Comparison of ENCODE assay signal across 10 cellular contexts in genomic region chr20:58818585-58819285, GRCh38. TPM values are rescaled to one million over a fixed set of nuclear protein-coding genes. Genes with fewer than 3 reads are reported as not detected.
DNase-seq lines count a peak whose midpoint lies in the region; ATAC-seq and TF ChIP-seq lines count a peak whose summit lies in the region.
"Had no signal": no experiment of that assay in that cellular context is flagged by ENCODE, and none has a peak within 500 bp of the region (broad histone marks: within the 10 kb centered on the region; RNA-seq: fewer than 3 reads in every experiment).

No MANE protein-coding gene starts in this region.

- WGBS in lower leg skin, 2 donors: 57 to 70% methylated on average over 8 of the region's 8 CpGs

- H3K36me3 Mint-ChIP-seq in brain: peaks cover 13% of the 10 kb centered on the region

- H3K27ac Mint-ChIP-seq in brain: peak overlapping the region in 3 of 5 experiments; percentile 1 to 70 (median 6)

- no peaks in the 10 kb centered on the region for H3K27me3 ChIP-seq in RWPE2 (ENCODE audit: insufficient read depth, poor library complexity, severe bottlenecking)

- no peak overlapping the region for H3K4me3 Mint-ChIP-seq in brain

- no peak for TF ChIP-seq POLR2A in lower leg skin (IDR thresholded peaks at IDR 0.05)

- H3K27ac ChIP-seq in RWPE2 (ENCODE audit: poor library complexity, severe bottlenecking): no peak overlapping the region

- intact Hi-C loops in lower leg skin (cut with DNase I; ENCODE audit: low total_unique reads): no loop called here

- H3K4me3 ChIP-seq in RWPE2 (ENCODE audit: severe bottlenecking) (no peak overlapping the region), lower leg skin (ENCODE audit: low read depth, poor library complexity, severe bottlenecking) (no peak overlapping the region)
- H3K4me3 ChIP-seq: lung had no signal

- DNase-seq in GM04504 (ENCODE audit: low read depth) (peak; percentile 50), RWPE2 (ENCODE audit: low spot score) (no peak), DMS 273 treated with DMSO at 0.1 percent for 48 hours (lab: John Stamatoyannopoulos, UW) (no peak), lower leg skin (ENCODE audit: low spot score in 2 of 2) (no peak), GDM1 (lab: John Stamatoyannopoulos, UW) (no peak)
- DNase-seq in stimulated activated CD4-positive, alpha-beta T cell treated with anti-CD3 and anti-CD28 coated beads, Interleukin-1b, Interleukin-23, amount 100 ng/mL, for 4 hours (ENCODE audit: low read depth in 2 of 2): peak; percentile 5 to 19

- H3K9me3 Mint-ChIP-seq in brain: peaks cover 0 to 10% (median 7%) of the 10 kb centered on the region in 5 experiments

- H3K36me3 ChIP-seq in RWPE2 (ENCODE audit: low read depth): peaks cover 16% of the 10 kb centered on the region

- no peaks in the 10 kb centered on the region for H3K4me1 ChIP-seq in RWPE2 (ENCODE audit: insufficient read depth, poor library complexity, severe bottlenecking)

- ATAC-seq in RWPE2 (ENCODE audit: low read depth): peak; percentile 52
- ATAC-seq in HG03108 (IDR thresholded peaks at IDR 0.05; ENCODE audit: unreplicated experiment): no peak
- ATAC-seq: Panc1 had no signal

- H3K27me3 Mint-ChIP-seq in brain: peaks cover 9% of the 10 kb centered on the region

- TF ChIP-seq CTCF in RWPE2 (IDR thresholded peaks at IDR 0.05; ENCODE audit: poor library complexity, severe bottlenecking) (no peak), brain (conservative IDR thresholded peaks at IDR 0.05) (no peak), lower leg skin (IDR thresholded peaks at IDR 0.05) (no peak)

- peaks cover 24% of the 10 kb centered on the region for H3K4me1 Mint-ChIP-seq in brain

- H3K9me3 ChIP-seq in RWPE2 (ENCODE audit: severe bottlenecking): no peaks in the 10 kb centered on the region

RNA-seq across cellular contexts. Expression of gene GNAS-AS1, which starts 32.0 kb away (rescaled TPM):
- polyA plus RNA-seq in brain (ENCODE audit: insufficient read depth, low read depth, low replicate concordance): not detected
- under 1 TPM in 1 of 4 donors, not detected in 3; 0.39 TPM for total RNA-seq in lower leg skin

RNA-seq across cellular contexts. Expression of gene GNAS, which starts 33.8 kb away (rescaled TPM):
- polyA plus RNA-seq in brain (ENCODE audit: insufficient read depth, low read depth, low replicate concordance): 3,328 TPM
- 100 to 1,000 TPM; 335 to 473 (median 391) TPM for total RNA-seq in lower leg skin

Comparison
In these comparisons a context has a peak if more than half of its experiments do, and no peak if none do; other contexts are left out.
1. DNase-seq: peak in GM04504 (single experiment) and stimulated activated CD4-positive, alpha-beta T cell treated with anti-CD3 and anti-CD28 coated beads, Interleukin-1b, Interleukin-23, amount 100 ng/mL, for 4 hours (2 of 2); none in RWPE2 (single experiment), DMS 273 treated with DMSO at 0.1 percent for 48 hours (single experiment), lower leg skin (0 of 2) and GDM1 (single experiment).